In the genomic region with DNA sequence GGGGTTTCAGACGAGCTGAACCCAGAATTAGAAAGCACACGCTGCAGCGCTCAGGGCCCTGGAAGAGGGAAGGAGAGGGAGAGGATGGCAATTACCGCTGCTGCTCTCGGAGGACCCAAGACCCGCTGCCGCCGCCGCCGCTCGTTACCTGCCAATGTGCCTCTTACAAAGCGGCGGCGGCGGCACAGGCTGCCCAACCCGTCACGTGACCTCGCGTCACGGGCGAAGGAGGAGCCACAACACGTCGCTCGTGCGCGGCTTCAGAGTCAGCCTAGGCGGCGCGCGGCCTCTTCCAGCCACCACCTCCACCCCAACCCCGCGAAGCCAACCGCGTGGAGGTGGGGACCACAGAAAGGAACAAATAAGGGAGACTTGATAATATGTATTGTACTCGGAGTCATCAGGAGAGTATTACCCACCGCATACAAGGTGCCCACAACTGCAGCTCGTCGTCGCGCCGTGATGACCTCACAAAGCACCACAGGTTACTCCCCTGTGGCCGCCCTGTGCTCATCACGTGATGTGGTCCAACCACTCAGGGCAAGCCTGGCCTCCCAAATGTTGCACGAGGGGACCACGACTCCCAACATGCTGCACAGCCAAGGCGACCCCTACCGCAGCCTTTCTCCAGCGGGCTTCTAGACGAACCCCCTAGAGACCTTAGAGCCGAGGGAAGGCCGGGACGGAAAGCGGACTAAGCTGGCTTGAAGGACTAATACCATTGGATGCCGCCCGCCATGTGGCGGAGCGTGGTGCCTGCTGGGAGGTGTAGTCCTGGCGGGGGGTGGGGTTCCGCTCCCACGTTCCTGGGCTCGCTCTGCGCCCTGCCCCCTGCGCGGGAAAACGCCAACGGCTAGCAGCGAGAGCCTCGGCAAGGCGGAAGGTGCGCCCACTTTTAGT, we compare ENCODE assay signal across 1 cellular context.
TF ChIP-seq lines count a peak whose summit lies in the region.

A gene with protein sequence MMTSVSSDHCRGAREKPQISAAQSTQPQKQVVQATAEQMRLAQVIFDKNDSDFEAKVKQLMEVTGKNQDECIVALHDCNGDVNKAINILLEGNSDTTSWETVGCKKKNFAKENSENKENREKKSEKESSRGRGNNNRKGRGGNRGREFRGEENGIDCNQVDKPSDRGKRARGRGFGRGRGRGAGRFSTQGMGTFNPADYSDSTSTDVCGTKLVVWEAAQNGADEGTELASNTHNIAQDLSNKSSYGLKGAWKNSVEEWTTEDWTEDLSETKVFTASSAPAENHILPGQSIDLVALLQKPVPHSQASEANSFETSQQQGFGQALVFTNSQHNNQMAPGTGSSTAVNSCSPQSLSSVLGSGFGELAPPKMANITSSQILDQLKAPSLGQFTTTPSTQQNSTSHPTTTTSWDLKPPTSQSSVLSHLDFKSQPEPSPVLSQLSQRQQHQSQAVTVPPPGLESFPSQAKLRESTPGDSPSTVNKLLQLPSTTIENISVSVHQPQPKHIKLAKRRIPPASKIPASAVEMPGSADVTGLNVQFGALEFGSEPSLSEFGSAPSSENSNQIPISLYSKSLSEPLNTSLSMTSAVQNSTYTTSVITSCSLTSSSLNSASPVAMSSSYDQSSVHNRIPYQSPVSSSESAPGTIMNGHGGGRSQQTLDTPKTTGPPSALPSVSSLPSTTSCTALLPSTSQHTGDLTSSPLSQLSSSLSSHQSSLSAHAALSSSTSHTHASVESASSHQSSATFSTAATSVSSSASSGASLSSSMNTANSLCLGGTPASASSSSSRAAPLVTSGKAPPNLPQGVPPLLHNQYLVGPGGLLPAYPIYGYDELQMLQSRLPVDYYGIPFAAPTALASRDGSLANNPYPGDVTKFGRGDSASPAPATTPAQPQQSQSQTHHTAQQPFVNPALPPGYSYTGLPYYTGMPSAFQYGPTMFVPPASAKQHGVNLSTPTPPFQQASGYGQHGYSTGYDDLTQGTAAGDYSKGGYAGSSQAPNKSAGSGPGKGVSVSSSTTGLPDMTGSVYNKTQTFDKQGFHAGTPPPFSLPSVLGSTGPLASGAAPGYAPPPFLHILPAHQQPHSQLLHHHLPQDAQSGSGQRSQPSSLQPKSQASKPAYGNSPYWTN (minus strand): TSS at position 158 of the 900 bp plus-strand sequence. CDS start 31,739 bp downstream, outside the sequence.

TF ChIP-seq in A549, 52 proteins besides CTCF, POLR2A, EP300 and RAD21 (continued from another document):
- TF ChIP-seq JUN (IDR thresholded peaks at IDR 0.05) (peak; percentile 80 to 96), FOSL2 (IDR thresholded peaks at IDR 0.05) (no peak), FOSL2 (CRISPR knock-in tag; IDR thresholded peaks at IDR 0.05) (peak; percentile 52), CEBPB (IDR thresholded peaks at IDR 0.05) (no peak), TP53 (CRISPR knock-in tag; IDR thresholded peaks at IDR 0.05) (no peak), PHF8 (IDR thresholded peaks at IDR 0.05; ENCODE audit: borderline replicate concordance, low read depth) (peak; percentile 86), HOXB13 (CRISPR knock-in tag; IDR thresholded peaks at IDR 0.05; ENCODE audit: low read depth) (0 out of 2 replicates have a peak, but pooled peaks have one; percentile 22), MAZ (IDR thresholded peaks at IDR 0.05; ENCODE audit: borderline replicate concordance, low read depth, low read length) (0 out of 2 replicates have a peak, but pooled peaks have one; percentile 35), NPAS2 (CRISPR knock-in tag; IDR thresholded peaks at IDR 0.05; ENCODE audit: borderline replicate concordance) (no peak), CHD2 (IDR thresholded peaks at IDR 0.05; ENCODE audit: low read length, partially characterized antibody) (peak; percentile 59), ZSCAN20 (CRISPR knock-in tag; IDR thresholded peaks at IDR 0.05) (no peak), CBX2 (IDR thresholded peaks at IDR 0.05; ENCODE audit: borderline replicate concordance, low read depth) (no peak), MYC (IDR thresholded peaks at IDR 0.05; ENCODE audit: borderline replicate concordance, low read length) (peak; percentile 99), SMC3 (IDR thresholded peaks at IDR 0.05) (no peak), HOXB5 (CRISPR knock-in tag; IDR thresholded peaks at IDR 0.05) (peak; percentile 76), FOXS1 (CRISPR knock-in tag; IDR thresholded peaks at IDR 0.05) (no peak; the same call in 1 of the 2 replicates), EHF (CRISPR knock-in tag; IDR thresholded peaks at IDR 0.05) (no peak), JUNB (IDR thresholded peaks at IDR 0.05) (no peak), TFCP2L1 (CRISPR knock-in tag; IDR thresholded peaks at IDR 0.05) (no peak), ZFP36 (IDR thresholded peaks at IDR 0.05; ENCODE audit: borderline replicate concordance, partially characterized antibody) (no peak), HEYL (CRISPR knock-in tag; IDR thresholded peaks at IDR 0.05) (no peak), CHD4 (IDR thresholded peaks at IDR 0.05; ENCODE audit: borderline replicate concordance) (no peak), HOXA7 (CRISPR knock-in tag; IDR thresholded peaks at IDR 0.05) (0 out of 2 replicates have a peak, but pooled peaks have one; percentile 62), BHLHE40 (IDR thresholded peaks at IDR 0.05; ENCODE audit: low read depth, low read length) (peak; percentile 46; the same call in 1 of the 2 replicates), FOSB (CRISPR knock-in tag; IDR thresholded peaks at IDR 0.05) (0 out of 2 replicates have a peak, but pooled peaks have one; percentile 15), SREBF2 (IDR thresholded peaks at IDR 0.05) (0 out of 2 replicates have a peak, but pooled peaks have one; percentile 14), KDM5A (IDR thresholded peaks at IDR 0.05) (0 out of 2 replicates have a peak, but pooled peaks have one; percentile 22), POLR2AphosphoS2 (conservative IDR thresholded peaks at IDR 0.05; ENCODE audit: low read length) (no peak), NFE2L2 (conservative IDR thresholded peaks at IDR 0.05; ENCODE audit: low read length) (no peak), CBX8 (IDR thresholded peaks at IDR 0.05) (no peak), RFX5 (IDR thresholded peaks at IDR 0.05) (peak; percentile 68)
- TF ChIP-seq, protein P1, sequence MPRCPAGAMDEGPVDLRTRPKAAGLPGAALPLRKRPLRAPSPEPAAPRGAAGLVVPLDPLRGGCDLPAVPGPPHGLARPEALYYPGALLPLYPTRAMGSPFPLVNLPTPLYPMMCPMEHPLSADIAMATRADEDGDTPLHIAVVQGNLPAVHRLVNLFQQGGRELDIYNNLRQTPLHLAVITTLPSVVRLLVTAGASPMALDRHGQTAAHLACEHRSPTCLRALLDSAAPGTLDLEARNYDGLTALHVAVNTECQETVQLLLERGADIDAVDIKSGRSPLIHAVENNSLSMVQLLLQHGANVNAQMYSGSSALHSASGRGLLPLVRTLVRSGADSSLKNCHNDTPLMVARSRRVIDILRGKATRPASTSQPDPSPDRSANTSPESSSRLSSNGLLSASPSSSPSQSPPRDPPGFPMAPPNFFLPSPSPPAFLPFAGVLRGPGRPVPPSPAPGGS (IDR thresholded peaks at IDR 0.05) = peak; percentile 95
- TF ChIP-seq, protein P2, sequence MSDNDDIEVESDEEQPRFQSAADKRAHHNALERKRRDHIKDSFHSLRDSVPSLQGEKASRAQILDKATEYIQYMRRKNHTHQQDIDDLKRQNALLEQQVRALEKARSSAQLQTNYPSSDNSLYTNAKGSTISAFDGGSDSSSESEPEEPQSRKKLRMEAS (IDR thresholded peaks at IDR 0.05) = peak; percentile 99
- TF ChIP-seq, protein P3, sequence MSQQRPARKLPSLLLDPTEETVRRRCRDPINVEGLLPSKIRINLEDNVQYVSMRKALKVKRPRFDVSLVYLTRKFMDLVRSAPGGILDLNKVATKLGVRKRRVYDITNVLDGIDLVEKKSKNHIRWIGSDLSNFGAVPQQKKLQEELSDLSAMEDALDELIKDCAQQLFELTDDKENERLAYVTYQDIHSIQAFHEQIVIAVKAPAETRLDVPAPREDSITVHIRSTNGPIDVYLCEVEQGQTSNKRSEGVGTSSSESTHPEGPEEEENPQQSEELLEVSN (IDR thresholded peaks at IDR 0.05; ENCODE audit: borderline replicate concordance, low read depth) = peak; percentile 99
- TF ChIP-seq, protein P4, sequence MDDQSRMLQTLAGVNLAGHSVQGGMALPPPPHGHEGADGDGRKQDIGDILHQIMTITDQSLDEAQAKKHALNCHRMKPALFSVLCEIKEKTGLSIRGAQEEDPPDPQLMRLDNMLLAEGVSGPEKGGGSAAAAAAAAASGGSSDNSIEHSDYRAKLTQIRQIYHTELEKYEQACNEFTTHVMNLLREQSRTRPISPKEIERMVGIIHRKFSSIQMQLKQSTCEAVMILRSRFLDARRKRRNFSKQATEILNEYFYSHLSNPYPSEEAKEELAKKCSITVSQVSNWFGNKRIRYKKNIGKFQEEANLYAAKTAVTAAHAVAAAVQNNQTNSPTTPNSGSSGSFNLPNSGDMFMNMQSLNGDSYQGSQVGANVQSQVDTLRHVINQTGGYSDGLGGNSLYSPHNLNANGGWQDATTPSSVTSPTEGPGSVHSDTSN (IDR thresholded peaks at IDR 0.05) = no peak
- TF ChIP-seq, protein P5, sequence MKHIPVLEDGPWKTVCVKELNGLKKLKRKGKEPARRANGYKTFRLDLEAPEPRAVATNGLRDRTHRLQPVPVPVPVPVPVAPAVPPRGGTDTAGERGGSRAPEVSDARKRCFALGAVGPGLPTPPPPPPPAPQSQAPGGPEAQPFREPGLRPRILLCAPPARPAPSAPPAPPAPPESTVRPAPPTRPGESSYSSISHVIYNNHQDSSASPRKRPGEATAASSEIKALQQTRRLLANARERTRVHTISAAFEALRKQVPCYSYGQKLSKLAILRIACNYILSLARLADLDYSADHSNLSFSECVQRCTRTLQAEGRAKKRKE (CRISPR knock-in tag; IDR thresholded peaks at IDR 0.05; ENCODE audit: low read depth) = peak; percentile 62; the same call in 1 of the 2 replicates
- TF ChIP-seq, protein P6, sequence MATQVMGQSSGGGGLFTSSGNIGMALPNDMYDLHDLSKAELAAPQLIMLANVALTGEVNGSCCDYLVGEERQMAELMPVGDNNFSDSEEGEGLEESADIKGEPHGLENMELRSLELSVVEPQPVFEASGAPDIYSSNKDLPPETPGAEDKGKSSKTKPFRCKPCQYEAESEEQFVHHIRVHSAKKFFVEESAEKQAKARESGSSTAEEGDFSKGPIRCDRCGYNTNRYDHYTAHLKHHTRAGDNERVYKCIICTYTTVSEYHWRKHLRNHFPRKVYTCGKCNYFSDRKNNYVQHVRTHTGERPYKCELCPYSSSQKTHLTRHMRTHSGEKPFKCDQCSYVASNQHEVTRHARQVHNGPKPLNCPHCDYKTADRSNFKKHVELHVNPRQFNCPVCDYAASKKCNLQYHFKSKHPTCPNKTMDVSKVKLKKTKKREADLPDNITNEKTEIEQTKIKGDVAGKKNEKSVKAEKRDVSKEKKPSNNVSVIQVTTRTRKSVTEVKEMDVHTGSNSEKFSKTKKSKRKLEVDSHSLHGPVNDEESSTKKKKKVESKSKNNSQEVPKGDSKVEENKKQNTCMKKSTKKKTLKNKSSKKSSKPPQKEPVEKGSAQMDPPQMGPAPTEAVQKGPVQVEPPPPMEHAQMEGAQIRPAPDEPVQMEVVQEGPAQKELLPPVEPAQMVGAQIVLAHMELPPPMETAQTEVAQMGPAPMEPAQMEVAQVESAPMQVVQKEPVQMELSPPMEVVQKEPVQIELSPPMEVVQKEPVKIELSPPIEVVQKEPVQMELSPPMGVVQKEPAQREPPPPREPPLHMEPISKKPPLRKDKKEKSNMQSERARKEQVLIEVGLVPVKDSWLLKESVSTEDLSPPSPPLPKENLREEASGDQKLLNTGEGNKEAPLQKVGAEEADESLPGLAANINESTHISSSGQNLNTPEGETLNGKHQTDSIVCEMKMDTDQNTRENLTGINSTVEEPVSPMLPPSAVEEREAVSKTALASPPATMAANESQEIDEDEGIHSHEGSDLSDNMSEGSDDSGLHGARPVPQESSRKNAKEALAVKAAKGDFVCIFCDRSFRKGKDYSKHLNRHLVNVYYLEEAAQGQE (IDR thresholded peaks at IDR 0.05) = 0 out of 2 replicates have a peak, but pooled peaks have one; percentile 25
- TF ChIP-seq, protein P7, sequence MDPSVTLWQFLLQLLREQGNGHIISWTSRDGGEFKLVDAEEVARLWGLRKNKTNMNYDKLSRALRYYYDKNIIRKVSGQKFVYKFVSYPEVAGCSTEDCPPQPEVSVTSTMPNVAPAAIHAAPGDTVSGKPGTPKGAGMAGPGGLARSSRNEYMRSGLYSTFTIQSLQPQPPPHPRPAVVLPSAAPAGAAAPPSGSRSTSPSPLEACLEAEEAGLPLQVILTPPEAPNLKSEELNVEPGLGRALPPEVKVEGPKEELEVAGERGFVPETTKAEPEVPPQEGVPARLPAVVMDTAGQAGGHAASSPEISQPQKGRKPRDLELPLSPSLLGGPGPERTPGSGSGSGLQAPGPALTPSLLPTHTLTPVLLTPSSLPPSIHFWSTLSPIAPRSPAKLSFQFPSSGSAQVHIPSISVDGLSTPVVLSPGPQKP (IDR thresholded peaks at IDR 0.05; ENCODE audit: low read depth, low read length) = no peak
- TF ChIP-seq, protein P8, sequence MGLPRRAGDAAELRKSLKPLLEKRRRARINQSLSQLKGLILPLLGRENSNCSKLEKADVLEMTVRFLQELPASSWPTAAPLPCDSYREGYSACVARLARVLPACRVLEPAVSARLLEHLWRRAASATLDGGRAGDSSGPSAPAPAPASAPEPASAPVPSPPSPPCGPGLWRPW (IDR thresholded peaks at IDR 0.05) = no peak
TF ChIP-seq in A549: peak in this region for 20.
